In the genomic region with DNA sequence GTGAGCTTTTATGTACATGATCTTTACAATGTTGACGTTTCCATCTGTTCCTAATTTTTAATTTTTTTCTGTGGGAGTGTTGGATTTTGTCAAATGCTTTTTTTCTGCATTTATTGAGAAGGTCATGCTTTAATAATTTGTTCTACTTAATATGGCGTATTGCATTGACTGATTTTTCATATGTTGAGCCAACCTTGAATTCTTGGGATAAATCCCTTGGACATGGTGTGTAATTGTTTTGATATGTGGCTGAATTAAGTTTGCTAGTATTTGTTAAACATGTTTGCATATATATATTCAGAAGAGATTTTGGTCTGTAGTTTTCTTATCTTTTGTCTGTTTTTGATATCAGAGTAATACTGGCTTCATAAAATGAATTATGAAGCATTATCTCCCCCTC, we compare ENCODE assay signal across 28 cellular contexts.
"Had no signal": no experiment of that assay in that cellular context is flagged by ENCODE, and none has a peak within 500 bp of the region (broad histone marks: within the 10 kb centered on the region; RNA-seq: fewer than 3 reads in every experiment).

No MANE protein-coding gene starts in this region.

- H3K27me3 ChIP-seq: colonic mucosa, esophagus muscularis mucosa, esophagus squamous epithelium, foreskin keratinocyte, gastrocnemius medialis, gastroesophageal sphincter, heart left ventricle, heart right ventricle, hepatocyte had no signal

- H2AFZ ChIP-seq: hepatocyte had no signal

- H3K4me2 ChIP-seq: hepatocyte had no signal

- H3K27ac ChIP-seq: colonic mucosa, coronary artery, dorsolateral prefrontal cortex, epithelial cell of prostate, esophagus muscularis mucosa, esophagus squamous epithelium, foreskin keratinocyte, gastrocnemius medialis, gastroesophageal sphincter, heart left ventricle, heart right ventricle, hepatocyte had no signal

- H3K4me1 ChIP-seq: colonic mucosa, esophagus muscularis mucosa, esophagus squamous epithelium, gastrocnemius medialis, gastroesophageal sphincter, heart left ventricle, heart right ventricle had no signal

- ATAC-seq: effector memory CD8-positive, alpha-beta T cell; esophagus mucosa; foreskin keratinocyte; gastrocnemius medialis; gastroesophageal sphincter; heart left ventricle; heart right ventricle had no signal

- H3K36me3 ChIP-seq: colonic mucosa, esophagus muscularis mucosa, esophagus squamous epithelium, gastrocnemius medialis, gastroesophageal sphincter, heart left ventricle, heart right ventricle had no signal

- H3K9me3 ChIP-seq: colonic mucosa, gastrocnemius medialis had no signal

- DNase-seq: colonic mucosa; cortex of kidney; dermis blood vessel endothelial cell; dorsolateral prefrontal cortex; effector CD4-positive, alpha-beta T cell; effector CD8-positive, alpha-beta T cell; effector memory CD4-positive, alpha-beta T cell; effector memory CD8-positive, alpha-beta T cell; endodermal cell; erythroblast; esophagus squamous epithelium; foreskin fibroblast; foreskin keratinocyte; foreskin melanocyte; gastrocnemius medialis; glutamatergic neuron; head of caudate nucleus; heart left ventricle; heart right ventricle had no signal

- H3K4me3 ChIP-seq: colonic mucosa, coronary artery, dorsolateral prefrontal cortex, esophagus muscularis mucosa, esophagus squamous epithelium, gastrocnemius medialis, gastroesophageal sphincter, heart left ventricle, heart right ventricle, hepatocyte had no signal

- H3K79me2 ChIP-seq: hepatocyte had no signal

- FAIRE-seq: endometrium, endothelial cell of umbilical vein, frontal cortex had no signal
